14 cellular contexts compared by ENCODE assay signal in the genomic region with DNA sequence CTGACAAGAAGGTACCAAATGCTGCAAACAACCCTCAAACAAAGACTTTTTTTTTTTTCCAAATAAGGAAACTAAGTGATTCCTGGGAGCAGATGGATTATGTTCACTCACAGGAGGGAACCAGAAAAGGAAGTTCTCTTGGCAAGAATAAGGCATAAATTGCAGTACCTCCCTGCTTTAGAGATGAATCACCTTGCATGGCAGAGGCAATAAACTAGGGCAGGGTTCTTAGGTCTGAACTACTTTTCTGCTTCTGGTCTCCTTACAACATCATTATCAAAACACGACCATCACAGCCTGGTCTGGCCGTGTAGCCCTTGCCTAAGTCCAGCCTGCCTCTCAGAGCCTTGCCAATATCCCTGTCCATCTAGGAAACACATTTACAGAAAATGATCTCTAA. TPM values are rescaled to one million over a fixed set of nuclear protein-coding genes. Genes with fewer than 3 reads are reported as not detected.
A peak's percentile ranks its signal among the peaks of the same experiment; 100 is the strongest.
DNase-seq lines count a peak whose midpoint lies in the region; ATAC-seq and TF ChIP-seq lines count a peak whose summit lies in the region.
"Had no signal": no experiment of that assay in that cellular context is flagged by ENCODE, and none has a peak within 500 bp of the region (broad histone marks: within the 10 kb centered on the region; RNA-seq: fewer than 3 reads in every experiment).

No MANE protein-coding gene starts in this region.

- H3K4me1 ChIP-seq in thoracic aorta (ENCODE audit: control insufficient read depth in 1 of 2, low read depth in 2 of 2) = peaks cover 0 to 4% of the 10 kb centered on the region in 2 donors
- no peaks in the 10 kb centered on the region for H3K4me1 ChIP-seq in prostate gland (replicated peaks)

- H3K27ac ChIP-seq in thoracic aorta (peak overlapping the region in 1 of 2 donors; percentile 48), prostate gland (no peak overlapping the region)

- in situ Hi-C loops in astrocyte of the cerebellum (cut with HindIII; ENCODE audit: low sequenced_read_pairs) = no loop called here

- ATAC-seq in left ventricle myocardium superior = peak; percentile 35
- ATAC-seq in thoracic aorta (ENCODE audit: insufficient number of reproducible peaks, low FRiP score, low read depth) = peak; percentile 65
- no peak for ATAC-seq in GM19455 (IDR thresholded peaks at IDR 0.05; ENCODE audit: unreplicated experiment)

- intact Hi-C loops in left ventricle myocardium superior (cut with micrococcal nuclease) = no loop called here
- intact Hi-C loops in prostate gland (cut with DNase I) = no loop called here

- DNase-seq in HFFc6 (peak; percentile 60), astrocyte of the cerebellum (ENCODE audit: low read depth) (peak; percentile 59), left ventricle myocardium superior (no peak), thoracic aorta (ENCODE audit: low spot score) (no peak), MV-4-11 (lab: John Stamatoyannopoulos, UW) (no peak), prostate gland (ENCODE audit: low spot score) (no peak)
- DNase-seq: activated CD4-positive, alpha-beta T cell treated with anti-CD3 and anti-CD28 coated beads, Interleukin-2, amount 50 U/mL, for 48 hours; activated naive CD4-positive, alpha-beta T cell treated with anti-CD3 and anti-CD28 coated beads, Interleukin-2, amount 50 U/mL, for 16 hours; endodermal cell; H7; MM.1S; NCI-H774; T-helper 1 cell had no signal

- H3K9me3 ChIP-seq in thoracic aorta (no peaks in the 10 kb centered on the region), prostate gland (no peaks in the 10 kb centered on the region)

- H3K4me3 ChIP-seq in astrocyte of the cerebellum (ENCODE audit: low read depth, low read length) (no peak overlapping the region), thoracic aorta (no peak overlapping the region), prostate gland (no peak overlapping the region)

- no peaks in the 10 kb centered on the region for H3K27me3 Mint-ChIP-seq in HFFc6 (ENCODE audit: insufficient read depth)

- TF ChIP-seq CTCF in HFFc6 (IDR thresholded peaks at IDR 0.05) (no peak), astrocyte of the cerebellum (IDR thresholded peaks at IDR 0.05; ENCODE audit: low read depth, low read length, missing control alignments) (no peak), thoracic aorta (IDR thresholded peaks at IDR 0.05) (no peak), prostate gland (IDR thresholded peaks at IDR 0.05) (no peak)

- WGBS in prostate gland = 40% methylated on average over 1 of the region's 2 CpGs

- H3K36me3 ChIP-seq in thoracic aorta (no peaks in the 10 kb centered on the region), prostate gland (no peaks in the 10 kb centered on the region)

- H3K27me3 ChIP-seq in thoracic aorta (replicated peaks; ENCODE audit: insufficient read depth) (no peaks in the 10 kb centered on the region), prostate gland (replicated peaks; ENCODE audit: insufficient read depth) (no peaks in the 10 kb centered on the region)

- no peak overlapping the region for H3K4me3 Mint-ChIP-seq in HFFc6
- H3K4me3 Mint-ChIP-seq: endodermal cell had no signal

- H3K27ac Mint-ChIP-seq in HFFc6 = peak overlapping the region; percentile 64; the same call in 1 of the 2 replicates
- H3K27ac Mint-ChIP-seq: endodermal cell had no signal

- no peak for TF ChIP-seq POLR2A in prostate gland (IDR thresholded peaks at IDR 0.05)

- no peaks in the 10 kb centered on the region for H3K9me3 Mint-ChIP-seq in HFFc6
- H3K9me3 Mint-ChIP-seq: endodermal cell had no signal

- peaks cover 22% of the 10 kb centered on the region for H3K4me1 Mint-ChIP-seq in HFFc6 (ENCODE audit: low read depth)

- no peaks in the 10 kb centered on the region for H3K36me3 Mint-ChIP-seq in HFFc6 (ENCODE audit: low read depth)

RNA-seq across cellular contexts. Expression of a gene that starts 6.3 kb away (rescaled TPM):
- total RNA-seq in HFFc6 (2021; fragmentation: NEBNext Ultra II Directional; extraction: Animal tissue kit (Norgen Biotek cat#: 25700)) = not detected
- total RNA-seq in left ventricle myocardium superior = not detected
- total RNA-seq in thoracic aorta = not detected
- 1 to 10 TPM in 1 of 2 donors, not detected in 1; 7.6 TPM for total RNA-seq in prostate gland

RNA-seq across cellular contexts. Expression of a gene that starts 30.5 kb away (rescaled TPM):
- total RNA-seq in HFFc6 (2021; fragmentation: NEBNext Ultra II Directional; extraction: Animal tissue kit (Norgen Biotek cat#: 25700)) = 100 to 1,000 TPM; 529 to 650 (median 569) TPM
- total RNA-seq in left ventricle myocardium superior = 164 TPM
- total RNA-seq in thoracic aorta = 100 to 1,000 TPM; 559 to 708 TPM
- 100 to 1,000 TPM; 287 to 313 TPM for total RNA-seq in prostate gland

RNA-seq across cellular contexts. Expression of a gene that starts 59.7 kb away (rescaled TPM):
- 1 to 10 TPM in 1 of 6 experiments, under 1 TPM in 5; 0.12 to 1.2 (median 0.50) TPM for total RNA-seq in HFFc6 (2021; fragmentation: NEBNext Ultra II Directional; extraction: Animal tissue kit (Norgen Biotek cat#: 25700))
- total RNA-seq in left ventricle myocardium superior (9.4 TPM), thoracic aorta (10 to 100 TPM in 1 of 2 donors, 1 to 10 TPM in 1; 1.7 to 14.8 TPM), prostate gland (10 to 100 TPM in 1 of 2 donors, 1 to 10 TPM in 1; 2.9 to 77.5 TPM)

Comparison
In these comparisons a context has a peak if more than half of its experiments do, and no peak if none do; other contexts are left out.
1. DNase-seq: peak in HFFc6 (single experiment) and astrocyte of the cerebellum (single experiment); none in left ventricle myocardium superior (single experiment), thoracic aorta (single experiment), MV-4-11 (single experiment) and prostate gland (single experiment).